33 cellular contexts compared by ENCODE assay signal in genomic region chr4:86233090-86233489, GRCh38.
"Had no signal": no experiment of that assay in that cellular context is flagged by ENCODE, and none has a peak within 500 bp of the region (broad histone marks: within the 10 kb centered on the region; RNA-seq: fewer than 3 reads in every experiment).

No MANE protein-coding gene starts in this region.

- FAIRE-seq: pancreas had no signal

- H3K36me3 ChIP-seq: brain microvascular endothelial cell, gastroesophageal sphincter, neutrophil, pancreas, prostate gland, upper lobe of left lung, vagina had no signal

- H3K27ac ChIP-seq: brain microvascular endothelial cell, gastroesophageal sphincter, hepatocyte, neutrophil, pancreas, prostate gland, upper lobe of left lung, vagina had no signal

- H3K9me3 Mint-ChIP-seq: T-helper 1 cell treated with Interleukin-12 subunit alpha and Interleukin-12 subunit beta and Interleukin-4 antibody, amounts not matched to agents 30 μg/mL and 1 μg/mL, for 36 hours had no signal

- ATAC-seq: activated CD8-positive, alpha-beta T cell treated with anti-CD3 and anti-CD28 coated beads for 36 hours; activated T-cell treated with anti-CD3 and anti-CD28 coated beads, Interleukin-2, amount 50 U/mL, for 4 hours; activated T-helper 17 cell treated with anti-CD3 and anti-CD28 coated beads, Interleukin-2, amount 50 U/mL, for 72 hours; gastroesophageal sphincter; left ventricle myocardium superior; mucosa of descending colon; pancreas; stimulated activated memory B cell treated with anti-CD40 and anti-IgM and Interleukin-4, amounts not matched to agents 10 μg/mL and 1 μg/mL and 100 μg/mL, for 72 hours; stimulated activated naive CD8-positive, alpha-beta T cell treated with anti-CD3 and anti-CD28 coated beads, Interleukin-15, amount 100 ng/mL, for 72 hours had no signal

- H3K4me1 Mint-ChIP-seq: activated T-helper 17 cell treated with anti-CD3 and anti-CD28 coated beads, Interleukin-2, amount 50 U/mL, for 72 hours; nephron; stimulated activated memory B cell treated with anti-CD40 and anti-IgM and Interleukin-4, amounts not matched to agents 10 μg/mL and 1 μg/mL and 100 μg/mL, for 72 hours; stimulated activated naive CD8-positive, alpha-beta T cell treated with anti-CD3 and anti-CD28 coated beads, Interleukin-15, amount 100 ng/mL, for 72 hours had no signal

- H3K27me3 ChIP-seq: brain microvascular endothelial cell, gastroesophageal sphincter, hepatocyte, neutrophil, pancreas, upper lobe of left lung, vagina had no signal

- H3K79me2 ChIP-seq: hepatocyte had no signal

- H3K27ac Mint-ChIP-seq: activated CD8-positive, alpha-beta T cell treated with anti-CD3 and anti-CD28 coated beads for 36 hours; activated T-helper 17 cell treated with anti-CD3 and anti-CD28 coated beads, Interleukin-2, amount 50 U/mL, for 72 hours; dendritic cell treated with granulocyte-macrophage colony-stimulating factor and Interleukin-4, amounts not matched to agents 40 ng/mL and 50 ng/mL, for 4 days; nephron; stimulated activated memory B cell treated with anti-CD40 and anti-IgM and Interleukin-4, amounts not matched to agents 10 μg/mL and 1 μg/mL and 100 μg/mL, for 72 hours; stimulated activated naive CD8-positive, alpha-beta T cell treated with anti-CD3 and anti-CD28 coated beads, Interleukin-15, amount 100 ng/mL, for 72 hours; T-helper 1 cell treated with Interleukin-12 subunit alpha and Interleukin-12 subunit beta and Interleukin-4 antibody, amounts not matched to agents 30 μg/mL and 1 μg/mL, for 36 hours had no signal

- H3K36me3 Mint-ChIP-seq: stimulated activated memory B cell treated with anti-CD40 and anti-IgM and Interleukin-4, amounts not matched to agents 10 μg/mL and 1 μg/mL and 100 μg/mL, for 72 hours had no signal

- DNase-seq: activated CD4-positive, alpha-beta T cell treated with anti-CD3 and anti-CD28 coated beads, Interleukin-2, amount 50 U/mL, for 1 hour; activated CD8-positive, alpha-beta T cell treated with anti-CD3 and anti-CD28 coated beads for 36 hours; activated gamma-delta T cell treated with Interleukin-2 at 50 U/mL for 16 hours; activated naive CD4-positive, alpha-beta T cell treated with anti-CD3 and anti-CD28 coated beads, Interleukin-2, amount 50 U/mL, for 16 hours; activated T-cell treated with anti-CD3 and anti-CD28 coated beads, Interleukin-2, amount 50 U/mL, for 4 hours; amniotic stem cell; caudate nucleus; effector CD8-positive, alpha-beta T cell; islet precursor cell; left cardiac atrium; left ventricle myocardium superior; mucosa of descending colon; pancreas; retina; stimulated activated CD4-positive, alpha-beta T cell treated with anti-CD3 and anti-CD28 coated beads, Interleukin-1b, Interleukin-23, amount 100 ng/mL, for 48 hours; stimulated activated CD4-positive, alpha-beta T cell treated with anti-CD3 and anti-CD28 coated beads, Interleukin-4, amount 100 ng/mL, for 4 hours; stimulated activated CD8-positive, alpha-beta memory T cell treated with anti-CD3 and anti-CD28 coated beads, Interleukin-4, amount 100 ng/mL, for 48 hours; stimulated activated naive CD8-positive, alpha-beta T cell treated with anti-CD3 and anti-CD28 coated beads, Interleukin-15, amount 100 ng/mL, for 72 hours; substantia nigra; T-helper 9 cell; upper lobe of left lung had no signal

- H3K27me3 Mint-ChIP-seq: activated CD8-positive, alpha-beta T cell treated with anti-CD3 and anti-CD28 coated beads for 36 hours; activated T-helper 17 cell treated with anti-CD3 and anti-CD28 coated beads, Interleukin-2, amount 50 U/mL, for 72 hours; dendritic cell treated with granulocyte-macrophage colony-stimulating factor and Interleukin-4, amounts not matched to agents 40 ng/mL and 50 ng/mL, for 4 days; stimulated activated memory B cell treated with anti-CD40 and anti-IgM and Interleukin-4, amounts not matched to agents 10 μg/mL and 1 μg/mL and 100 μg/mL, for 72 hours; stimulated activated naive CD8-positive, alpha-beta T cell treated with anti-CD3 and anti-CD28 coated beads, Interleukin-15, amount 100 ng/mL, for 72 hours had no signal

- H3K4me1 ChIP-seq: gastroesophageal sphincter, pancreas, prostate gland, upper lobe of left lung, vagina had no signal

- H3K4me3 Mint-ChIP-seq: activated CD8-positive, alpha-beta T cell treated with anti-CD3 and anti-CD28 coated beads for 36 hours; activated T-cell treated with anti-CD3 and anti-CD28 coated beads, Interleukin-2, amount 50 U/mL, for 4 hours; activated T-helper 17 cell treated with anti-CD3 and anti-CD28 coated beads, Interleukin-2, amount 50 U/mL, for 72 hours; dendritic cell treated with granulocyte-macrophage colony-stimulating factor and Interleukin-4, amounts not matched to agents 40 ng/mL and 50 ng/mL, for 4 days; nephron; stimulated activated memory B cell treated with anti-CD40 and anti-IgM and Interleukin-4, amounts not matched to agents 10 μg/mL and 1 μg/mL and 100 μg/mL, for 72 hours; stimulated activated naive CD8-positive, alpha-beta T cell treated with anti-CD3 and anti-CD28 coated beads, Interleukin-15, amount 100 ng/mL, for 72 hours; T-helper 1 cell treated with Interleukin-12 subunit alpha and Interleukin-12 subunit beta and Interleukin-4 antibody, amounts not matched to agents 30 μg/mL and 1 μg/mL, for 36 hours had no signal

- H3K9me3 ChIP-seq: mucosa of descending colon, neutrophil, pancreas, prostate gland, vagina had no signal

- H3K4me3 ChIP-seq: gastroesophageal sphincter, hepatocyte, mucosa of descending colon, pancreas, prostate gland, smooth muscle cell, upper lobe of left lung, vagina had no signal

- H2AFZ ChIP-seq: hepatocyte had no signal

- H3K4me2 ChIP-seq: hepatocyte, smooth muscle cell had no signal
